In genomic region chr1:230158422-230159291, GRCh38 we compare ENCODE assay signal across 1 cellular context.
TF ChIP-seq lines count a peak whose summit lies in the region.

No MANE protein-coding gene starts in this region.

TF ChIP-seq in HepG2, 621 proteins besides CTCF, POLR2A, EP300 and RAD21 (continued from another document and continues in another):
- TF ChIP-seq, protein P1, sequence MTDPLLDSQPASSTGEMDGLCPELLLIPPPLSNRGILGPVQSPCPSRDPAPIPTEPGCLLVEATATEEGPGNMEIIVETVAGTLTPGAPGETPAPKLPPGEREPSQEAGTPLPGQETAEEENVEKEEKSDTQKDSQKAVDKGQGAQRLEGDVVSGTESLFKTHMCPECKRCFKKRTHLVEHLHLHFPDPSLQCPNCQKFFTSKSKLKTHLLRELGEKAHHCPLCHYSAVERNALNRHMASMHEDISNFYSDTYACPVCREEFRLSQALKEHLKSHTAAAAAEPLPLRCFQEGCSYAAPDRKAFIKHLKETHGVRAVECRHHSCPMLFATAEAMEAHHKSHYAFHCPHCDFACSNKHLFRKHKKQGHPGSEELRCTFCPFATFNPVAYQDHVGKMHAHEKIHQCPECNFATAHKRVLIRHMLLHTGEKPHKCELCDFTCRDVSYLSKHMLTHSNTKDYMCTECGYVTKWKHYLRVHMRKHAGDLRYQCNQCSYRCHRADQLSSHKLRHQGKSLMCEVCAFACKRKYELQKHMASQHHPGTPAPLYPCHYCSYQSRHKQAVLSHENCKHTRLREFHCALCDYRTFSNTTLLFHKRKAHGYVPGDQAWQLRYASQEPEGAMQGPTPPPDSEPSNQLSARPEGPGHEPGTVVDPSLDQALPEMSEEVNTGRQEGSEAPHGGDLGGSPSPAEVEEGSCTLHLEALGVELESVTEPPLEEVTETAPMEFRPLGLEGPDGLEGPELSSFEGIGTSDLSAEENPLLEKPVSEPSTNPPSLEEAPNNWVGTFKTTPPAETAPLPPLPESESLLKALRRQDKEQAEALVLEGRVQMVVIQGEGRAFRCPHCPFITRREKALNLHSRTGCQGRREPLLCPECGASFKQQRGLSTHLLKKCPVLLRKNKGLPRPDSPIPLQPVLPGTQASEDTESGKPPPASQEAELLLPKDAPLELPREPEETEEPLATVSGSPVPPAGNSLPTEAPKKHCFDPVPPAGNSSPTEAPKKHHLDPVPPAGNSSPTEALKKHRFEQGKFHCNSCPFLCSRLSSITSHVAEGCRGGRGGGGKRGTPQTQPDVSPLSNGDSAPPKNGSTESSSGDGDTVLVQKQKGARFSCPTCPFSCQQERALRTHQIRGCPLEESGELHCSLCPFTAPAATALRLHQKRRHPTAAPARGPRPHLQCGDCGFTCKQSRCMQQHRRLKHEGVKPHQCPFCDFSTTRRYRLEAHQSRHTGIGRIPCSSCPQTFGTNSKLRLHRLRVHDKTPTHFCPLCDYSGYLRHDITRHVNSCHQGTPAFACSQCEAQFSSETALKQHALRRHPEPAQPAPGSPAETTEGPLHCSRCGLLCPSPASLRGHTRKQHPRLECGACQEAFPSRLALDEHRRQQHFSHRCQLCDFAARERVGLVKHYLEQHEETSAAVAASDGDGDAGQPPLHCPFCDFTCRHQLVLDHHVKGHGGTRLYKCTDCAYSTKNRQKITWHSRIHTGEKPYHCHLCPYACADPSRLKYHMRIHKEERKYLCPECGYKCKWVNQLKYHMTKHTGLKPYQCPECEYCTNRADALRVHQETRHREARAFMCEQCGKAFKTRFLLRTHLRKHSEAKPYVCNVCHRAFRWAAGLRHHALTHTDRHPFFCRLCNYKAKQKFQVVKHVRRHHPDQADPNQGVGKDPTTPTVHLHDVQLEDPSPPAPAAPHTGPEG (CRISPR knock-in tag; IDR thresholded peaks at IDR 0.05) = peak; percentile 30; the same call in 1 of the 2 replicates
- TF ChIP-seq SUZ12 (IDR thresholded peaks at IDR 0.05; ENCODE audit: low read depth, low read length) (no peak), ARID2 (CRISPR knock-in tag; IDR thresholded peaks at IDR 0.05; ENCODE audit: borderline replicate concordance) (no peak), ONECUT2 (CRISPR knock-in tag; IDR thresholded peaks at IDR 0.05) (no peak; the same call in 1 of the 2 replicates), SALL2 (CRISPR knock-in tag; IDR thresholded peaks at IDR 0.05) (no peak; the same call in 1 of the 2 replicates), MBNL3 (CRISPR knock-in tag; conservative IDR thresholded peaks at IDR 0.05) (no peak), CEBPG (CRISPR knock-in tag; IDR thresholded peaks at IDR 0.05) (peak; percentile 87), ZBTB38 (CRISPR knock-in tag; IDR thresholded peaks at IDR 0.05) (0 out of 2 replicates have a peak, but pooled peaks have one; percentile 31), U2AF2 (IDR thresholded peaks at IDR 0.05; ENCODE audit: low read depth, low read length) (no peak), CERS6 (CRISPR knock-in tag; IDR thresholded peaks at IDR 0.05) (no peak), MYNN (CRISPR knock-in tag; IDR thresholded peaks at IDR 0.05; ENCODE audit: low read depth) (no peak), POGK (CRISPR knock-in tag; conservative IDR thresholded peaks at IDR 0.05) (0 out of 2 replicates have a peak, but pooled peaks have one; percentile 32), ZMYM2 (CRISPR knock-in tag; IDR thresholded peaks at IDR 0.05) (no peak), ZBTB40 (IDR thresholded peaks at IDR 0.05) (no peak), ZBTB40 (CRISPR knock-in tag; IDR thresholded peaks at IDR 0.05) (no peak; the same call in 1 of the 2 replicates), EED (CRISPR knock-in tag; IDR thresholded peaks at IDR 0.05) (no peak), MNT (IDR thresholded peaks at IDR 0.05) (peak; percentile 84), LCORL (IDR thresholded peaks at IDR 0.05) (no peak), LCORL (CRISPR knock-in tag; IDR thresholded peaks at IDR 0.05) (peak; percentile 93), SRF (IDR thresholded peaks at IDR 0.05; ENCODE audit: low read depth, low read length) (no peak)
- TF ChIP-seq, protein P2, sequence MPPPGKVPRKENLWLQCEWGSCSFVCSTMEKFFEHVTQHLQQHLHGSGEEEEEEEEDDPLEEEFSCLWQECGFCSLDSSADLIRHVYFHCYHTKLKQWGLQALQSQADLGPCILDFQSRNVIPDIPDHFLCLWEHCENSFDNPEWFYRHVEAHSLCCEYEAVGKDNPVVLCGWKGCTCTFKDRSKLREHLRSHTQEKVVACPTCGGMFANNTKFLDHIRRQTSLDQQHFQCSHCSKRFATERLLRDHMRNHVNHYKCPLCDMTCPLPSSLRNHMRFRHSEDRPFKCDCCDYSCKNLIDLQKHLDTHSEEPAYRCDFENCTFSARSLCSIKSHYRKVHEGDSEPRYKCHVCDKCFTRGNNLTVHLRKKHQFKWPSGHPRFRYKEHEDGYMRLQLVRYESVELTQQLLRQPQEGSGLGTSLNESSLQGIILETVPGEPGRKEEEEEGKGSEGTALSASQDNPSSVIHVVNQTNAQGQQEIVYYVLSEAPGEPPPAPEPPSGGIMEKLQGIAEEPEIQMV (CRISPR knock-in tag; IDR thresholded peaks at IDR 0.05; ENCODE audit: low read depth) = 0 out of 2 replicates have a peak, but pooled peaks have one; percentile 39
- TF ChIP-seq, protein P3, sequence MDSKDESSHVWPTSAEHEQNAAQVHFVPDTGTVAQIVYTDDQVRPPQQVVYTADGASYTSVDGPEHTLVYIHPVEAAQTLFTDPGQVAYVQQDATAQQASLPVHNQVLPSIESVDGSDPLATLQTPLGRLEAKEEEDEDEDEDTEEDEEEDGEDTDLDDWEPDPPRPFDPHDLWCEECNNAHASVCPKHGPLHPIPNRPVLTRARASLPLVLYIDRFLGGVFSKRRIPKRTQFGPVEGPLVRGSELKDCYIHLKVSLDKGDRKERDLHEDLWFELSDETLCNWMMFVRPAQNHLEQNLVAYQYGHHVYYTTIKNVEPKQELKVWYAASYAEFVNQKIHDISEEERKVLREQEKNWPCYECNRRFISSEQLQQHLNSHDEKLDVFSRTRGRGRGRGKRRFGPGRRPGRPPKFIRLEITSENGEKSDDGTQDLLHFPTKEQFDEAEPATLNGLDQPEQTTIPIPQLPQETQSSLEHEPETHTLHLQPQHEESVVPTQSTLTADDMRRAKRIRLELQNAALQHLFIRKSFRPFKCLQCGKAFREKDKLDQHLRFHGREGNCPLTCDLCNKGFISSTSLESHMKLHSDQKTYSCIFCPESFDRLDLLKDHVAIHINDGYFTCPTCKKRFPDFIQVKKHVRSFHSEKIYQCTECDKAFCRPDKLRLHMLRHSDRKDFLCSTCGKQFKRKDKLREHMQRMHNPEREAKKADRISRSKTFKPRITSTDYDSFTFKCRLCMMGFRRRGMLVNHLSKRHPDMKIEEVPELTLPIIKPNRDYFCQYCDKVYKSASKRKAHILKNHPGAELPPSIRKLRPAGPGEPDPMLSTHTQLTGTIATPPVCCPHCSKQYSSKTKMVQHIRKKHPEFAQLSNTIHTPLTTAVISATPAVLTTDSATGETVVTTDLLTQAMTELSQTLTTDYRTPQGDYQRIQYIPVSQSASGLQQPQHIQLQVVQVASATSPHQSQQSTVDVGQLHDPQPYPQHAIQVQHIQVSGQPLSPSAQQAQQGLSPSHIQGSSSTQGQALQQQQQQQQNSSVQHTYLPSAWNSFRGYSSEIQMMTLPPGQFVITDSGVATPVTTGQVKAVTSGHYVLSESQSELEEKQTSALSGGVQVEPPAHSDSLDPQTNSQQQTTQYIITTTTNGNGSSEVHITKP (CRISPR knock-in tag; IDR thresholded peaks at IDR 0.05; ENCODE audit: low read depth) = no peak
